In the genomic region with DNA sequence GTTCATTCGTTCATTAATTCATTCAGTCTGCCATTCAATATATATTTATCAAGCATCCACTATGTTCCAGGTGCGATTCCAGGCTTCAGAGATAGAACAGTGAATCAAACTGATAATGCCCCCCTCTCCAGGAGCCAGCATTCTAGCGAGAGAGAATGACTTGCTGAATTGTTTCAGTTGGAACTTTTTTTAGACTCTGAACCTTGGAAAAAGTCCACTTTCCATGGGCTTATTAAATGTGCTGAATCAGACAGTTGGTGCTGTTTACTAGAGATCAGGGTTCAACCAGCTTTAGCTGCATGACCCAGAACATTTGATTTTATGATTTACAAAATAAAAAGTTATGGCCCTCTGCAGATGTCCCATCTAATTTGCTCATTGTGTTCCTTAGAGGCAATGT, we compare ENCODE assay signal across 1 cellular context.
TF ChIP-seq lines count a peak whose summit lies in the region.

No MANE protein-coding gene starts in this region.

TF ChIP-seq in HepG2, 621 proteins besides CTCF, POLR2A, EP300 and RAD21 (continued from another document):
- TF ChIP-seq SP2 (CRISPR knock-in tag; IDR thresholded peaks at IDR 0.05) (no peak), ZNF605 (CRISPR knock-in tag; IDR thresholded peaks at IDR 0.05) (no peak), NFE2L2 (IDR thresholded peaks at IDR 0.05; ENCODE audit: low read length) (peak; percentile 45; the same call in 1 of the 2 replicates)
- TF ChIP-seq, protein P1, sequence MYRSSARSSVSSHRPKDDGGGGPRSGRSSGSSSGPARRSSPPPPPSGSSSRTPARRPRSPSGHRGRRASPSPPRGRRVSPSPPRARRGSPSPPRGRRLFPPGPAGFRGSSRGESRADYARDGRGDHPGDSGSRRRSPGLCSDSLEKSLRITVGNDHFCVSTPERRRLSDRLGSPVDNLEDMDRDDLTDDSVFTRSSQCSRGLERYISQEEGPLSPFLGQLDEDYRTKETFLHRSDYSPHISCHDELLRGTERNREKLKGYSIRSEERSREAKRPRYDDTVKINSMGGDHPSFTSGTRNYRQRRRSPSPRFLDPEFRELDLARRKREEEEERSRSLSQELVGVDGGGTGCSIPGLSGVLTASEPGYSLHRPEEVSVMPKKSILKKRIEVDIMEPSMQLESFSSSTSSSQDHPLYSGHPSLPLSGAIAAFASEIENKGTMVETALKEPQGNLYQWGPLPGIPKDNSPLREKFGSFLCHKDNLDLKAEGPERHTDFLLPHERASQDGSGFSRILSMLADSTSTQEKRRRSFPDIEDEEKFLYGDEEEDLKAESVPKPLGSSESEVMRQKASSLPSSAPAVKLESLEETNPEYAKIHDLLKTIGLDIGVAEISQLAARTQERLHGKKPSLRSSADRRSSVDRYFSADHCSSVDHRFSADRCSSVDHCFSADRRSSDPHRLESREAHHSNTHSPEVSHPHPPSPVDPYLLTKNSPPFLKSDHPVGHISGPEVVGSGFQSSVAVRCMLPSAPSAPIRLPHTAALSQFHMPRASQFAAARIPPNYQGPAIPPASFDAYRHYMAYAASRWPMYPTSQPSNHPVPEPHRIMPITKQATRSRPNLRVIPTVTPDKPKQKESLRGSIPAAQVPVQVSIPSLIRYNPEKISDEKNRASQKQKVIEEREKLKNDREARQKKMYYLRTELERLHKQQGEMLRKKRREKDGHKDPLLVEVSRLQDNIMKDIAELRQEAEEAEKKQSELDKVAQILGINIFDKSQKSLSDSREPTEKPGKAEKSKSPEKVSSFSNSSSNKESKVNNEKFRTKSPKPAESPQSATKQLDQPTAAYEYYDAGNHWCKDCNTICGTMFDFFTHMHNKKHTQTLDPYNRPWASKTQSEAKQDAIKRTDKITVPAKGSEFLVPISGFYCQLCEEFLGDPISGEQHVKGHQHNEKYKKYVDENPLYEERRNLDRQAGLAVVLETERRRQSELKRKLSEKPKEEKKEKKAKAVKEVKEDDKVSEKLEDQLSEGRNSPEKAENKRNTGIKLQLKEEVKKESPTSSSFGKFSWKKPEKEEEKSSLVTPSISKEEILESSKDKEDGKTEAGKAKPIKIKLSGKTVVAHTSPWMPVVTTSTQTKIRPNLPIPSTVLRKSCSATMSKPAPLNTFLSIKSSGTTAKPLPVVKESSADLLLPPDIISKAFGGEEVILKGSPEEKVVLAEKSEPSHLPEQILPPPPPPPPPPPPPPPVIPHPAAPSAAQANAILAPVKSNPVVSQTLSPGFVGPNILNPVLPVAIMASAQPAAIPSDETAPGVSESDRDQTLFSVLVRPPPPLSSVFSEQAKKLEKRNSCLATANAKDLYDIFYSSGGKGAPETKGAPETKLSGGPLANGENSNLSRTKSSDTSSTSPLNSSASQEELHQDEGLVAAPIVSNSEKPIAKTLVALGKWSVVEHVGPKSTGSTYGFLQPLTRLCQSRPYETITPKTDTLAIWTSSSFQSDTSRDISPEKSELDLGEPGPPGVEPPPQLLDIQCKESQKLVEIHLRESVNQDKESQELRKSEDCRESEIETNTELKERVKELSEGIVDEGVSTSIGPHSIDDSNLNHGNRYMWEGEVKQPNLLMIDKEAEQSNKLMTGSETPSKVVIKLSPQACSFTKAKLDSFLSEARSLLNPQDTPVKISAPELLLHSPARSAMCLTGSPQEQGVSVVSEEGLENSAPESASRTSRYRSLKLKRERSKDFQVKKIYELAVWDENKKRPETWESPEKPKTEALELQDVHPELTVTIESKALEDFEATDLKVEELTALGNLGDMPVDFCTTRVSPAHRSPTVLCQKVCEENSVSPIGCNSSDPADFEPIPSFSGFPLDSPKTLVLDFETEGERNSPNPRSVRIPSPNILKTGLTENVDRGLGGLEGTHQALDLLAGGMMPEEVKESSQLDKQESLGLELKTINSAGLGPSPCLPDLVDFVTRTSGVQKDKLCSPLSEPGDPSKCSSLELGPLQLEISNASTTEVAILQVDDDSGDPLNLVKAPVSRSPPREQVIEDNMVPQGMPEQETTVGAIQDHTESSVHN (CRISPR knock-in tag; IDR thresholded peaks at IDR 0.05): no peak
